8 cellular contexts compared by ENCODE assay signal in genomic region chr11:44911031-44911814, GRCh38. TPM values are rescaled to one million over a fixed set of nuclear protein-coding genes. Genes with fewer than 3 reads are reported as not detected.
DNase-seq lines count a peak whose midpoint lies in the region; ATAC-seq and TF ChIP-seq lines count a peak whose summit lies in the region.

No MANE protein-coding gene starts in this region.

- intact Hi-C loops in Panc1 (cut with micrococcal nuclease; ENCODE audit: unreplicated experiment) = loop anchor here (1.0 to 5.0 kb wide), 2 partner anchors 184 to 290 kb away; partner anchors contain the start of gene TSPAN18

- no peak overlapping the region for H3K4me3 ChIP-seq in Karpas-422 (ENCODE audit: low read length)
- no peak overlapping the region for H3K4me3 ChIP-seq in Panc1 (ENCODE audit: low read depth in 2 of 2, low read length in 2 of 2)

- H3K36me3 ChIP-seq in Karpas-422 (ENCODE audit: insufficient read depth, low read length) (no peaks in the 10 kb centered on the region), Panc1 (ENCODE audit: control insufficient read depth, insufficient read depth, low read length) (no peaks in the 10 kb centered on the region)

- no peaks in the 10 kb centered on the region for H3K36me3 Mint-ChIP-seq in activated T-cell treated with anti-CD3 and anti-CD28 coated beads, Interleukin-2, amount 50 U/mL, for 4 hours (ENCODE audit: insufficient read depth)
- H3K36me3 Mint-ChIP-seq in nephron (ENCODE audit: low read depth) = no peaks in the 10 kb centered on the region

- POLR2A ChIA-PET in Panc1 (lab: Charles Lee) = interaction anchor here (0.5 kb wide), 1 partner anchor 129 kb away, joined by 3 read pairs; no protein-coding TSS in a partner anchor

- peak; percentile 87 for DNase-seq in activated gamma-delta T cell treated with Interleukin-2 at 50 U/mL for 16 hours
- DNase-seq in activated gamma-delta T cell (lab: John Stamatoyannopoulos, UW) = no peak
- peak; percentile 95 for DNase-seq in Karpas-422
- no peak for DNase-seq in Panc1 (ENCODE audit: low read depth, low spot score)
- DNase-seq in activated T-cell treated with anti-CD3 and anti-CD28 coated beads, Interleukin-2, amount 50 U/mL, for 4 hours = peak; percentile 86
- peak; percentile 88 for DNase-seq in fibroblast of peridontal ligament (ENCODE audit: extremely low read depth)
- DNase-seq in stimulated activated naive CD4-positive, alpha-beta T cell (lab: John Stamatoyannopoulos, UW) = peak; percentile 54 to 85 (median 74)

- peaks cover 25% of the 10 kb centered on the region for H3K4me1 ChIP-seq in Karpas-422 (ENCODE audit: low read length)
- H3K4me1 ChIP-seq in Panc1 (ENCODE audit: control insufficient read depth, insufficient read depth, low read length) = peaks cover 3% of the 10 kb centered on the region; the same call in 1 of the 2 replicates

- H2AFZ ChIP-seq in Karpas-422 (ENCODE audit: low read length) = peak overlapping the region; percentile 49; the same call in 1 of the 2 replicates

- in situ Hi-C loops in Panc1 (cut with HindIII; ENCODE audit: low pct_unique_long_range_greater_than_20kb, low sequenced_read_pairs) = no loop called here

- H3K27me3 ChIP-seq in Karpas-422 (ENCODE audit: low read length) (no peaks in the 10 kb centered on the region), Panc1 (ENCODE audit: control insufficient read depth, insufficient read depth, low read length) (no peaks in the 10 kb centered on the region)

- no peak overlapping the region; the same call in 1 of the 2 replicates for H3K9ac ChIP-seq in Karpas-422 (ENCODE audit: low read length)

- H3K4me3 Mint-ChIP-seq in activated T-cell treated with anti-CD3 and anti-CD28 coated beads, Interleukin-2, amount 50 U/mL, for 4 hours = no peak overlapping the region
- H3K4me3 Mint-ChIP-seq in nephron = peak overlapping the region in 1 of 3 experiments; percentile 69

- H3K79me2 ChIP-seq in Karpas-422 (ENCODE audit: low read length) = no peaks in the 10 kb centered on the region

- H3K27me3 Mint-ChIP-seq in activated T-cell treated with anti-CD3 and anti-CD28 coated beads, Interleukin-2, amount 50 U/mL, for 4 hours (ENCODE audit: low read depth) = no peaks in the 10 kb centered on the region
- H3K27me3 Mint-ChIP-seq in nephron (ENCODE audit: low read depth) = peaks cover 11% of the 10 kb centered on the region

- H3K9me3 Mint-ChIP-seq in activated T-cell treated with anti-CD3 and anti-CD28 coated beads, Interleukin-2, amount 50 U/mL, for 4 hours = no peaks in the 10 kb centered on the region
- no peaks in the 10 kb centered on the region for H3K9me3 Mint-ChIP-seq in nephron

- ATAC-seq in Panc1 = peak; percentile 96
- peak; percentile 85 to 94 for ATAC-seq in activated T-cell treated with anti-CD3 and anti-CD28 coated beads, Interleukin-2, amount 50 U/mL, for 4 hours

- H3K9me3 ChIP-seq in Karpas-422 (ENCODE audit: low read length) = no peaks in the 10 kb centered on the region
- H3K9me3 ChIP-seq in Panc1 (ENCODE audit: control insufficient read depth, insufficient read depth, low read depth, low read length) = no peaks in the 10 kb centered on the region

- CTCF ChIA-PET in Panc1 (lab: Charles Lee) = interaction anchor here (0.6 to 2.0 kb wide), 12 partner anchors 20 to 346 kb away, joined by 3 to 10 read pairs (median 4); partner anchors contain the start of gene CD82

- peak overlapping the region; percentile 25 for H3K4me2 ChIP-seq in Karpas-422 (ENCODE audit: low read depth, low read length, poor library complexity, severe bottlenecking)

- TF ChIP-seq CTCF in Panc1 (IDR thresholded peaks at IDR 0.05) = peak; percentile 85
- peak; percentile 89 to 93 (median 93) for TF ChIP-seq CTCF in nephron (IDR thresholded peaks at IDR 0.05; ENCODE audit: unreplicated experiment in 3 of 3)

- peaks cover 7% of the 10 kb centered on the region for H3K4me1 Mint-ChIP-seq in activated T-cell treated with anti-CD3 and anti-CD28 coated beads, Interleukin-2, amount 50 U/mL, for 4 hours (ENCODE audit: low read depth)
- peaks cover 19% of the 10 kb centered on the region for H3K4me1 Mint-ChIP-seq in nephron

- H3K9me2 ChIP-seq in Karpas-422 (replicated peaks; ENCODE audit: insufficient read depth, low read length) = no peaks in the 10 kb centered on the region

- H3K27ac Mint-ChIP-seq in nephron = peak overlapping the region; percentile 46 to 79 (median 61)

- no peaks in the 10 kb centered on the region for H4K20me1 ChIP-seq in Karpas-422 (ENCODE audit: insufficient read depth, low read depth, low read length)

- H3K27ac ChIP-seq in Karpas-422 (ENCODE audit: low read length) = no peak overlapping the region
- H3K27ac ChIP-seq in Panc1 (ENCODE audit: low read length) = no peak overlapping the region

- no TSS peak for BruUV-seq in Panc1 (replicated peaks; lab: Mats Ljungman, UMichigan)

RNA-seq across cellular contexts. Expression of gene TP53I11, which starts 39.5 kb away (rescaled TPM):
- 0.34 and 0.72 TPM in 2 replicates for total RNA-seq in Karpas-422 (2014; rRNA removed; shearing (Covaris generic); ENCODE audit: low replicate concordance)
- total RNA-seq in Panc1 (2021; ENCODE audit: unreplicated experiment) = 132 TPM
- polyA plus RNA-seq in Panc1 (2012; ENCODE audit: insufficient read length) = 179 TPM
- total RNA-seq in activated T-cell treated with anti-CD3 and anti-CD28 coated beads, Interleukin-2, amount 50 U/mL, for 4 hours = 10 to 100 TPM in 1 of 3 donors, 1 to 10 TPM in 2; 8.1 to 13.5 (median 9.2) TPM

Comparison
In these comparisons a context has a peak if more than half of its experiments do, and no peak if none do; other contexts are left out.
1. DNase-seq: peak in activated gamma-delta T cell treated with Interleukin-2 at 50 U/mL for 16 hours (single experiment), Karpas-422 (single experiment), activated T-cell treated with anti-CD3 and anti-CD28 coated beads, Interleukin-2, amount 50 U/mL, for 4 hours (single experiment), fibroblast of peridontal ligament (single experiment) and stimulated activated naive CD4-positive, alpha-beta T cell (6 of 6); none in activated gamma-delta T cell (single experiment) and Panc1 (single experiment).